In the genomic region with DNA sequence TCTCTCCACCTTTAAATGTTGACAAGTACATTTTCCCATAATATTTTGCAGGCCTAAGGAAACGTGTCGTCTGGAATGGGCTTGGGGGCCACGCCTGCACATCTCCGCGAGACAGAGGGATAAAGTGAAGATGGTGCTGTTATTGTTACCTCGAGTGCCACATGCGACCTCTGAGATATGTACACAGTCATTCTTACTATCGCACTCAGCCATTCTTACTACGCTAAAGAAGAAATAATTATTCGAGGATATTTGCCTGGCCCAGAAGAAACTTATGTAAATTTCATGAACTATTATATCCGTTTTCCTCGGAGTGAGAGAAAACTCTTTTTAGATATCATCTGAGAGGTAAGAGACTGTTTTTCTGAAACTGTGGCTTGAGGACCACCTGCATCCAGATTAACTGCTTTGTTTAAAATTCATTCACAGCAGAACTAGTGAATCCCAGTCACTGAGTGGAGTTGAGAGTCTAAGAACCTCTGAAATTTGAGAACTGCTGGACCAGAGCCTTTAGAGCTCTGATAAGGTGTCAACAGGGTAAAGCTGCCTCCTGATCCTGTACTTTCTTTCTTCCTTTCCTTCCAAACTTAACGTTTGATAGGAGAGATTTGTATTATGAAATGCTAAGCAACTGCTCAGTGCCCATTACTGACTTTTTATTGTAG, we compare ENCODE assay signal across 8 cellular contexts. TPM values are rescaled to one million over a fixed set of nuclear protein-coding genes. Genes with fewer than 3 reads are reported as not detected.
DNase-seq lines count a peak whose midpoint lies in the region; ATAC-seq and TF ChIP-seq lines count a peak whose summit lies in the region.

No MANE protein-coding gene starts in this region.

- intact Hi-C loops in activated CD4-positive, alpha-beta T cell treated with anti-CD3 and anti-CD28 coated beads for 36 hours (cut with DNase I, micrococcal nuclease) = loop anchor here (1.0 to 5.0 kb wide), 9 partner anchors 132 to 1408 kb away; a partner anchor contains a TSS

- H3K36me3 Mint-ChIP-seq in activated CD4-positive, alpha-beta T cell treated with anti-CD3 and anti-CD28 coated beads for 36 hours (ENCODE audit: low read depth) = peaks cover 39% of the 10 kb centered on the region
- peaks cover 15% of the 10 kb centered on the region for H3K36me3 Mint-ChIP-seq in endodermal cell (ENCODE audit: low read depth)

- H3K9ac ChIP-seq in endodermal cell (ENCODE audit: extremely low read depth, low read length, poor library complexity, severe bottlenecking) (peak overlapping the region; percentile 71), smooth muscle cell (ENCODE audit: low read depth) (peak overlapping the region; percentile 78)

- no peaks in the 10 kb centered on the region for H4K20me1 ChIP-seq in smooth muscle cell (ENCODE audit: low read depth)

- POLR2A ChIA-PET in activated CD4-positive, alpha-beta T cell treated with anti-CD3 and anti-CD28 coated beads for 36 hours (lab: Charles Lee) = no interaction called here

- peak overlapping the region; percentile 99 for H3K27ac Mint-ChIP-seq in activated CD4-positive, alpha-beta T cell treated with anti-CD3 and anti-CD28 coated beads for 36 hours
- peak overlapping the region; percentile 99 for H3K27ac Mint-ChIP-seq in endodermal cell

- H3K27me3 ChIP-seq in endodermal cell (ENCODE audit: control insufficient read depth, insufficient read depth, low read length, poor library complexity, severe bottlenecking) = no peaks in the 10 kb centered on the region
- H3K27me3 ChIP-seq in smooth muscle cell (ENCODE audit: low read depth) = no peaks in the 10 kb centered on the region

- H3K27ac ChIP-seq in endodermal cell (ENCODE audit: low read depth, low read length) = no peak overlapping the region
- H3K27ac ChIP-seq in smooth muscle cell (ENCODE audit: low read depth) = no peak overlapping the region

- peak overlapping the region; percentile 99 for H3K4me3 Mint-ChIP-seq in activated CD4-positive, alpha-beta T cell treated with anti-CD3 and anti-CD28 coated beads for 36 hours
- H3K4me3 Mint-ChIP-seq in endodermal cell = peak overlapping the region; percentile 89

- H3K9me3 Mint-ChIP-seq in activated CD4-positive, alpha-beta T cell treated with anti-CD3 and anti-CD28 coated beads for 36 hours (ENCODE audit: low read depth) = no peaks in the 10 kb centered on the region
- H3K9me3 Mint-ChIP-seq in endodermal cell = no peaks in the 10 kb centered on the region

- H3K9me3 ChIP-seq in endodermal cell (ENCODE audit: control insufficient read depth, low read length) (no peaks in the 10 kb centered on the region), smooth muscle cell (replicated peaks; ENCODE audit: low read depth) (no peaks in the 10 kb centered on the region)

- peak overlapping the region; percentile 87 for H3K4me2 ChIP-seq in smooth muscle cell

- H3F3A ChIP-seq in smooth muscle cell (ENCODE audit: low read depth) = no peaks in the 10 kb centered on the region

- WGBS in endodermal cell (ENCODE audit: insufficient coverage in 1 of 2, insufficient read length in 1 of 2), 2 experiments = 3 to 9% methylated on average over 6 to 13 of the region's 13 CpGs
- 7% methylated on average over 13 of the region's 13 CpGs for WGBS in smooth muscle cell (ENCODE audit: low lambda C conversion rate)

- H3K79me2 ChIP-seq in smooth muscle cell (ENCODE audit: low read depth) = no peaks in the 10 kb centered on the region

- H3K4me3 ChIP-seq in endodermal cell (ENCODE audit: low read length) = peak overlapping the region; percentile 91
- H3K4me3 ChIP-seq in smooth muscle cell = peak overlapping the region; percentile 83

- CTCF ChIA-PET in activated CD4-positive, alpha-beta T cell treated with anti-CD3 and anti-CD28 coated beads for 36 hours (lab: Charles Lee) = interaction anchor here (0.7 to 1.2 kb wide), 3 partner anchors 206 to 238 kb away, joined by 3 read pairs; no protein-coding TSS in a partner anchor

- no peak for TF ChIP-seq CTCF in endodermal cell (conservative IDR thresholded peaks at IDR 0.05)
- no peak for TF ChIP-seq CTCF in smooth muscle cell (IDR thresholded peaks at IDR 0.05; ENCODE audit: borderline replicate concordance, insufficient read depth, poor library complexity, severe bottlenecking)

- peaks cover 25% of the 10 kb centered on the region for H3K36me3 ChIP-seq in endodermal cell (ENCODE audit: control insufficient read depth, insufficient read depth, low read length)
- no peaks in the 10 kb centered on the region for H3K36me3 ChIP-seq in smooth muscle cell (ENCODE audit: low read depth)

- DNase-seq in activated CD4-positive, alpha-beta T cell treated with anti-CD3 and anti-CD28 coated beads for 36 hours = no peak
- DNase-seq in activated CD4-positive, alpha-beta T cell treated with anti-CD3 and anti-CD28 coated beads, Interleukin-2, amount 50 U/mL, for 4 hours = no peak
- DNase-seq in NAMALWA (ENCODE audit: low spot score) = peak; percentile 56
- no peak for DNase-seq in endodermal cell
- no peak for DNase-seq in smooth muscle cell (lab: John Stamatoyannopoulos, UW; ENCODE audit: unreplicated experiment)
- DNase-seq in hepatic stellate cell (ENCODE audit: low spot score) = no peak
- DNase-seq in NCI-H1694 treated with DMSO at 0.1 percent for 48 hours (lab: John Stamatoyannopoulos, UW) = no peak

- H3K27me3 Mint-ChIP-seq in activated CD4-positive, alpha-beta T cell treated with anti-CD3 and anti-CD28 coated beads for 36 hours = no peaks in the 10 kb centered on the region
- H3K27me3 Mint-ChIP-seq in endodermal cell (ENCODE audit: insufficient read depth) = no peaks in the 10 kb centered on the region

- no peak for ATAC-seq in activated CD4-positive, alpha-beta T cell treated with anti-CD3 and anti-CD28 coated beads for 36 hours
- ATAC-seq in HG02763 (IDR thresholded peaks at IDR 0.05; ENCODE audit: unreplicated experiment) = no peak

- H3K4me1 ChIP-seq in endodermal cell (ENCODE audit: control insufficient read depth, insufficient read depth, low read length) (no peaks in the 10 kb centered on the region), smooth muscle cell (ENCODE audit: low read depth) (peaks cover 8% of the 10 kb centered on the region)

- peak overlapping the region; percentile 99 for H2AFZ ChIP-seq in smooth muscle cell (ENCODE audit: low read depth)

- peaks cover 14% of the 10 kb centered on the region for H3K4me1 Mint-ChIP-seq in activated CD4-positive, alpha-beta T cell treated with anti-CD3 and anti-CD28 coated beads for 36 hours
- H3K4me1 Mint-ChIP-seq in endodermal cell = peaks cover 19% of the 10 kb centered on the region

RNA-seq across cellular contexts. Expression of a gene that starts 0.8 kb away (rescaled TPM):
- total RNA-seq in activated CD4-positive, alpha-beta T cell treated with anti-CD3 and anti-CD28 coated beads for 36 hours = 10 to 100 TPM; 53.8 to 57.8 TPM
- total RNA-seq in endodermal cell = 10 to 100 TPM; 21.7 to 30.9 TPM
- polyA plus RNA-seq in endodermal cell (2013, experiment 1 of 2) = 21.8 TPM
- polyA plus RNA-seq in endodermal cell (2013, experiment 2 of 2) = 16.9 TPM
- total RNA-seq in smooth muscle cell = 10.5 and 11.0 TPM in 2 replicates
- polyA plus RNA-seq in smooth muscle cell = 3.8 and 7.5 TPM in 2 replicates
